In genomic region chr20:3964719-3965118, GRCh38 we compare ENCODE assay signal across 18 cellular contexts. TPM values are rescaled to one million over a fixed set of nuclear protein-coding genes. Genes with fewer than 3 reads are reported as not detected.
DNase-seq lines count a peak whose midpoint lies in the region; ATAC-seq and TF ChIP-seq lines count a peak whose summit lies in the region.
"Had no signal": no experiment of that assay in that cellular context is flagged by ENCODE, and none has a peak within 500 bp of the region (broad histone marks: within the 10 kb centered on the region; RNA-seq: fewer than 3 reads in every experiment).

No MANE protein-coding gene starts in this region.

- CTCF ChIA-PET in Caco-2 (lab: Charles Lee): no interaction called here

- H3K27me3 Mint-ChIP-seq in Caco-2 (ENCODE audit: insufficient read depth, unreplicated experiment): no peaks in the 10 kb centered on the region
- H3K27me3 Mint-ChIP-seq in activated T-helper 2 cell treated with anti-CD3 and anti-CD28 coated beads, Interferon-gamma antibody, Interleukin-2, Interleukin-4, amounts not matched to agents 10 μg/mL and 5 μg/mL and 100 μg/mL, durations not matched to agents 14 hours and 24 hours and 36 hours (ENCODE audit: low read depth): no peaks in the 10 kb centered on the region
- H3K27me3 Mint-ChIP-seq in mesothelial cell of epicardium (ENCODE audit: low read depth): no peaks in the 10 kb centered on the region
- no peaks in the 10 kb centered on the region for H3K27me3 Mint-ChIP-seq in type B pancreatic cell
- H3K27me3 Mint-ChIP-seq: CD4-positive, alpha-beta memory T cell had no signal

- H3K4me3 ChIP-seq in Caco-2 (ENCODE audit: low read depth, low read length): no peak overlapping the region
- no peak overlapping the region for H3K4me3 ChIP-seq in uterus
- H3K4me3 ChIP-seq in body of pancreas: no peak overlapping the region
- H3K4me3 ChIP-seq: BLaER1 had no signal

- H3K36me3 ChIP-seq in Caco-2 (ENCODE audit: control insufficient read depth, insufficient read depth, low read length) (no peaks in the 10 kb centered on the region; the same call in 1 of the 2 replicates), uterus (no peaks in the 10 kb centered on the region), body of pancreas (replicated peaks in 1 of 2; ENCODE audit: insufficient read depth in 1 of 2, low read depth in 2 of 2) (peaks cover 0 to 2% of the 10 kb centered on the region in 2 donors)

- H3K4me3 Mint-ChIP-seq in Caco-2 (ENCODE audit: unreplicated experiment) (no peak overlapping the region), mesothelial cell of epicardium (no peak overlapping the region), type B pancreatic cell (no peak overlapping the region)
- no peak overlapping the region for H3K4me3 Mint-ChIP-seq in activated T-helper 2 cell treated with anti-CD3 and anti-CD28 coated beads, Interferon-gamma antibody, Interleukin-2, Interleukin-4, amounts not matched to agents 10 μg/mL and 5 μg/mL and 100 μg/mL, durations not matched to agents 14 hours and 24 hours and 36 hours (ENCODE audit: low read depth)
- H3K4me3 Mint-ChIP-seq: CD14-positive monocyte; CD4-positive, alpha-beta memory T cell had no signal

- H3K4me1 ChIP-seq in Caco-2: peaks cover 16% of the 10 kb centered on the region
- H3K4me1 ChIP-seq in uterus: no peaks in the 10 kb centered on the region
- H3K4me1 ChIP-seq in body of pancreas: no peaks in the 10 kb centered on the region
- H3K4me1 ChIP-seq: BLaER1 had no signal

- H3K27me3 ChIP-seq in Caco-2 (replicated peaks; ENCODE audit: control insufficient read depth, insufficient read depth, low read length) (no peaks in the 10 kb centered on the region), uterus (no peaks in the 10 kb centered on the region), body of pancreas (no peaks in the 10 kb centered on the region)
- H3K27me3 ChIP-seq: BLaER1 had no signal

- ATAC-seq in GM18520 (IDR thresholded peaks at IDR 0.05; ENCODE audit: unreplicated experiment) (no peak), body of pancreas (no peak)
- ATAC-seq: HCT116, HepG2 had no signal

- H3K36me3 Mint-ChIP-seq in Caco-2 (ENCODE audit: insufficient read depth, unreplicated experiment): no peaks in the 10 kb centered on the region
- H3K36me3 Mint-ChIP-seq in activated T-helper 2 cell treated with anti-CD3 and anti-CD28 coated beads, Interferon-gamma antibody, Interleukin-2, Interleukin-4, amounts not matched to agents 10 μg/mL and 5 μg/mL and 100 μg/mL, durations not matched to agents 14 hours and 24 hours and 36 hours (ENCODE audit: low read depth): peaks cover 33% of the 10 kb centered on the region
- H3K36me3 Mint-ChIP-seq in mesothelial cell of epicardium: peaks cover 20% of the 10 kb centered on the region
- H3K36me3 Mint-ChIP-seq in type B pancreatic cell: peaks cover 9% of the 10 kb centered on the region

- DNase-seq in Caco-2 (peak; percentile 45 to 57), mesothelial cell of epicardium (ENCODE audit: low spot score in 2 of 2, unreplicated experiment in 2 of 2) (no peak), type B pancreatic cell (ENCODE audit: extremely low spot score, unreplicated experiment) (no peak), uterus (no peak), body of pancreas (no peak)
- no peak for DNase-seq in activated T-helper 2 cell treated with anti-CD3 and anti-CD28 coated beads, Interferon-gamma antibody, Interleukin-2, Interleukin-4, amounts not matched to agents 10 μg/mL and 5 μg/mL and 100 μg/mL, durations not matched to agents 14 hours and 24 hours and 36 hours (ENCODE audit: low spot score)
- DNase-seq: 8988T; Calu3; CD4-positive, alpha-beta memory T cell; DMS79 treated with DMSO at 0.1 percent for 48 hours; GF-D8; GOT3; H7 had no signal

- intact Hi-C loops in Caco-2 (cut with micrococcal nuclease; ENCODE audit: unreplicated experiment) (no loop called here), uterus (cut with DNase I; ENCODE audit: low total_unique reads) (no loop called here), body of pancreas (cut with DNase I) (no loop called here)
- intact Hi-C loops in activated T-helper 2 cell treated with anti-CD3 and anti-CD28 coated beads, Interferon-gamma antibody, Interleukin-2, Interleukin-4, amounts not matched to agents 10 μg/mL and 5 μg/mL and 100 μg/mL, durations not matched to agents 14 hours and 24 hours and 36 hours (cut with micrococcal nuclease): no loop called here

- H3K4me1 Mint-ChIP-seq in Caco-2 (ENCODE audit: low read depth, unreplicated experiment) (no peaks in the 10 kb centered on the region), mesothelial cell of epicardium (peaks cover 10% of the 10 kb centered on the region), type B pancreatic cell (ENCODE audit: unreplicated experiment) (peaks cover 5% of the 10 kb centered on the region)
- peaks cover 22% of the 10 kb centered on the region for H3K4me1 Mint-ChIP-seq in activated T-helper 2 cell treated with anti-CD3 and anti-CD28 coated beads, Interferon-gamma antibody, Interleukin-2, Interleukin-4, amounts not matched to agents 10 μg/mL and 5 μg/mL and 100 μg/mL, durations not matched to agents 14 hours and 24 hours and 36 hours (ENCODE audit: low read depth)
- H3K4me1 Mint-ChIP-seq: CD14-positive monocyte had no signal

- H3K27ac Mint-ChIP-seq in Caco-2 (ENCODE audit: unreplicated experiment) (no peak overlapping the region), mesothelial cell of epicardium (peak overlapping the region; percentile 88), type B pancreatic cell (peak overlapping the region; percentile 29)
- peak overlapping the region; percentile 58 for H3K27ac Mint-ChIP-seq in activated T-helper 2 cell treated with anti-CD3 and anti-CD28 coated beads, Interferon-gamma antibody, Interleukin-2, Interleukin-4, amounts not matched to agents 10 μg/mL and 5 μg/mL and 100 μg/mL, durations not matched to agents 14 hours and 24 hours and 36 hours

- POLR2A ChIA-PET in Caco-2 (lab: Charles Lee): no interaction called here

- H3K27ac ChIP-seq in uterus (no peak overlapping the region), body of pancreas (no peak overlapping the region)
- H3K27ac ChIP-seq: BLaER1 had no signal

- H3K9me3 Mint-ChIP-seq in Caco-2 (ENCODE audit: unreplicated experiment) (no peaks in the 10 kb centered on the region), mesothelial cell of epicardium (no peaks in the 10 kb centered on the region), type B pancreatic cell (no peaks in the 10 kb centered on the region)
- H3K9me3 Mint-ChIP-seq in activated T-helper 2 cell treated with anti-CD3 and anti-CD28 coated beads, Interferon-gamma antibody, Interleukin-2, Interleukin-4, amounts not matched to agents 10 μg/mL and 5 μg/mL and 100 μg/mL, durations not matched to agents 14 hours and 24 hours and 36 hours: no peaks in the 10 kb centered on the region
- H3K9me3 Mint-ChIP-seq: CD14-positive monocyte; CD4-positive, alpha-beta memory T cell had no signal

- BruUV-seq in Caco-2 (replicated peaks; lab: Mats Ljungman, UMichigan): no TSS peak

- TF ChIP-seq CTCF in Caco-2 (IDR thresholded peaks at IDR 0.05; ENCODE audit: insufficient read depth in 1 of 2, low read depth in 1 of 2, low read length in 1 of 2, severe bottlenecking in 1 of 2, unreplicated experiment in 1 of 2): no peak
- no peak for TF ChIP-seq CTCF in mesothelial cell of epicardium (IDR thresholded peaks at IDR 0.05; ENCODE audit: unreplicated experiment)
- TF ChIP-seq CTCF in type B pancreatic cell (conservative IDR thresholded peaks at IDR 0.05): no peak
- no peak for TF ChIP-seq CTCF in uterus (IDR thresholded peaks at IDR 0.05)
- no peak for TF ChIP-seq CTCF in body of pancreas (IDR thresholded peaks at IDR 0.05)

- TF ChIP-seq POLR2A in uterus (IDR thresholded peaks at IDR 0.05): no peak
- no peak for TF ChIP-seq POLR2A in body of pancreas (IDR thresholded peaks at IDR 0.05)

- no peaks in the 10 kb centered on the region for H3K9me3 ChIP-seq in Caco-2
- no peaks in the 10 kb centered on the region for H3K9me3 ChIP-seq in uterus
- no peaks in the 10 kb centered on the region for H3K9me3 ChIP-seq in body of pancreas
- H3K9me3 ChIP-seq: BLaER1 had no signal

- 54 to 77% methylated on average over 3 of the region's 3 CpGs for WGBS in body of pancreas, 2 donors

RNA-seq across cellular contexts. Expression of gene RNF24, which starts 50.6 kb away (rescaled TPM):
- total RNA-seq in Caco-2 (2022) (9.1 and 12.4 TPM in 2 replicates), mesothelial cell of epicardium (45.5 to 50.6 TPM (median 47.0 TPM) in 3 replicates), type B pancreatic cell (ENCODE audit: low replicate concordance) (17.2 and 23.6 TPM in 2 replicates), uterus (10 to 100 TPM in 3 of 4 donors, 1 to 10 TPM in 1; 2.3 to 23.8 (median 16.9) TPM), body of pancreas (1 to 10 TPM; 3.6 to 6.0 TPM)
- total RNA-seq in activated T-helper 2 cell treated with anti-CD3 and anti-CD28 coated beads, Interferon-gamma antibody, Interleukin-2, Interleukin-4, amounts not matched to agents 10 μg/mL and 5 μg/mL and 100 μg/mL, durations not matched to agents 14 hours and 24 hours and 36 hours: 15.8 and 17.7 TPM in 2 replicates

Comparison
In these comparisons a context has a peak if more than half of its experiments do, and no peak if none do; other contexts are left out.
1. DNase-seq: peak in Caco-2 (2 of 2); none in activated T-helper 2 cell treated with anti-CD3 and anti-CD28 coated beads, Interferon-gamma antibody, Interleukin-2, Interleukin-4, amounts not matched to agents 10 μg/mL and 5 μg/mL and 100 μg/mL, durations not matched to agents 14 hours and 24 hours and 36 hours (single experiment), mesothelial cell of epicardium (0 of 2), type B pancreatic cell (single experiment), uterus (0 of 2) and body of pancreas (0 of 4).